1 cellular context compared by ENCODE assay signal in genomic region chr1:47993356-47993755, GRCh38.
TF ChIP-seq lines count a peak whose summit lies in the region.

No MANE protein-coding gene starts in this region.

TF ChIP-seq in GM23338, 12 proteins besides CTCF, POLR2A, EP300 and RAD21 (continued from another document):
- TF ChIP-seq ZNF462 (CRISPR knock-in tag; IDR thresholded peaks at IDR 0.05) (no peak), ZNF114 (CRISPR knock-in tag; IDR thresholded peaks at IDR 0.05) (no peak), STAT1 (IDR thresholded peaks at IDR 0.05; ENCODE audit: unreplicated experiment) (no peak), JUNB (IDR thresholded peaks at IDR 0.05; ENCODE audit: unreplicated experiment) (no peak), EZH2 (IDR thresholded peaks at IDR 0.05; ENCODE audit: low read depth, unreplicated experiment) (no peak), ETS1 (IDR thresholded peaks at IDR 0.05) (no peak), CREB1 (CRISPR knock-in tag; IDR thresholded peaks at IDR 0.05; ENCODE audit: low read depth) (no peak), POLR2AphosphoS5 (IDR thresholded peaks at IDR 0.05; ENCODE audit: low read depth) (no peak), NANOG (IDR thresholded peaks at IDR 0.05; ENCODE audit: borderline replicate concordance) (no peak), ZNF331 (CRISPR knock-in tag; IDR thresholded peaks at IDR 0.05; ENCODE audit: low read depth) (no peak)
